In the genomic region with DNA sequence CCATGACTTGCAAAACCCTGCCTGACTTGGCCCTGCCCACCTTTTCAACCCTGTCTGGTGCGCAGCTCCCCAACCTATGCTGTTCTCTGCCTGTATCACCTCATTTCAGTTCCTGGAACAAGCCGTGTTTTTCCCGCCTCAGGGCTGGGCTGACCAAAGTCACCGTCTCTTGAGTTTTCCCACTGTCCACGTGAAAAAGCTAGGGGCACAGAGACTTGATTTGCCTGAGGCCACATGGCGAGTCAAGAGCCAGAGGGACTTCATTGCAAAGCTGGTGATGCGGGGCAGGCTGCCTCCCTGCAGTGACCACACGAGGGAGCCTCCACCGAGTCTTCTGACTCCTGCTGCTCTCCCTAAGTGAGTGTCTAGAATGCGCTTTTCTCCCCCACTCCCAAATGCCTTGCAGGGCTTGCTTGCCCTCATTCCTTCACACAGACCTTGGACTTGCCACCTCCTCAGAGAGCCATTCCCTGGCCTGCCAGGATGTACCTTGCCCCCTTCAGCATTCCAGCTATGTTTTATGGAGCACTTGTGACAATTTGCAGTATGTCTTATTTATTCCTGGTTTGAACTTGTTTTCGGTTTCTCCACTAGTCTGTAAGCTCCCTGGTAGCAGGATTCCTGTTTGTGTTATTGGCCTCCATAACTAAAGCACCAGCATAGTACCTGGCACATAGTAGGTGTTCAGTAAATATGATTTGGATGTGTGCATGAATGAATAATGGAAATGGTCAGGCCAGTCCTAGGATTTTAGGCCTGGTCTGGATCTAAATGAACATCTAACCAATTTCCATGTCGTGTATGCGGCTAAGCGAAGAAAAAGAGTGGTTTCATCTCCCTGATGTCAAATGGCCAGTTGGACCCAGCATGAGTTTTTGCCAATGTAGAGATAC, we compare ENCODE assay signal across 1 cellular context.
TF ChIP-seq lines count a peak whose summit lies in the region.

No MANE protein-coding gene starts in this region.

TF ChIP-seq in HepG2, 621 proteins besides CTCF, POLR2A, EP300 and RAD21 (continued from another document and continues in another):
- TF ChIP-seq ZNF615 (CRISPR knock-in tag; IDR thresholded peaks at IDR 0.05; ENCODE audit: borderline replicate concordance) (no peak), SALL1 (CRISPR knock-in tag; IDR thresholded peaks at IDR 0.05) (peak; percentile 93), ZNF570 (CRISPR knock-in tag; IDR thresholded peaks at IDR 0.05; ENCODE audit: borderline replicate concordance) (no peak), ESRRA (CRISPR knock-in tag; IDR thresholded peaks at IDR 0.05; ENCODE audit: low read depth) (0 out of 2 replicates have a peak, but pooled peaks have one; percentile 3), ZNF138 (CRISPR knock-in tag; IDR thresholded peaks at IDR 0.05; ENCODE audit: low read depth) (0 out of 2 replicates have a peak, but pooled peaks have one; percentile 52), ATRX (CRISPR knock-in tag; IDR thresholded peaks at IDR 0.05; ENCODE audit: borderline replicate concordance) (no peak), ZSCAN20 (CRISPR knock-in tag; IDR thresholded peaks at IDR 0.05; ENCODE audit: borderline replicate concordance) (no peak), SCMH1 (CRISPR knock-in tag; IDR thresholded peaks at IDR 0.05; ENCODE audit: borderline replicate concordance) (no peak), SOX13 (IDR thresholded peaks at IDR 0.05) (no peak), SOX13 (CRISPR knock-in tag; conservative IDR thresholded peaks at IDR 0.05 in 1 of 2, IDR thresholded peaks at IDR 0.05 in 1 of 2) (peak in 1 of 2 experiments; percentile 46; a peak in 2 of 4 replicates), HOXD1 (CRISPR knock-in tag; IDR thresholded peaks at IDR 0.05) (no peak), ZNF354B (CRISPR knock-in tag; IDR thresholded peaks at IDR 0.05) (no peak), ZNF577 (CRISPR knock-in tag; IDR thresholded peaks at IDR 0.05; ENCODE audit: borderline replicate concordance, low read depth) (no peak), MIXL1 (CRISPR knock-in tag; IDR thresholded peaks at IDR 0.05) (peak; percentile 66; the same call in 1 of the 2 replicates), SRY (CRISPR knock-in tag; IDR thresholded peaks at IDR 0.05) (no peak), ZNF556 (CRISPR knock-in tag; IDR thresholded peaks at IDR 0.05; ENCODE audit: borderline replicate concordance) (peak; percentile 27; the same call in 1 of the 2 replicates), SRSF9 (IDR thresholded peaks at IDR 0.05; ENCODE audit: borderline replicate concordance, insufficient read depth, low read depth, low read length, poor library complexity, severe bottlenecking) (no peak), ZNF331 (CRISPR knock-in tag; IDR thresholded peaks at IDR 0.05) (peak; percentile 66; the same call in 1 of the 2 replicates), ZMYM3 (CRISPR knock-in tag; IDR thresholded peaks at IDR 0.05) (0 out of 2 replicates have a peak, but pooled peaks have one; percentile 1), HNRNPLL (IDR thresholded peaks at IDR 0.05; ENCODE audit: low read depth, low read length, poor library complexity, severe bottlenecking) (no peak), ZSCAN22 (CRISPR knock-in tag; IDR thresholded peaks at IDR 0.05) (0 out of 2 replicates have a peak, but pooled peaks have one; percentile 6)
- TF ChIP-seq, protein P1, sequence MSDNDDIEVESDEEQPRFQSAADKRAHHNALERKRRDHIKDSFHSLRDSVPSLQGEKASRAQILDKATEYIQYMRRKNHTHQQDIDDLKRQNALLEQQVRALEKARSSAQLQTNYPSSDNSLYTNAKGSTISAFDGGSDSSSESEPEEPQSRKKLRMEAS (IDR thresholded peaks at IDR 0.05) = peak; percentile 73; the same call in 1 of the 2 replicates
- TF ChIP-seq, protein P2, sequence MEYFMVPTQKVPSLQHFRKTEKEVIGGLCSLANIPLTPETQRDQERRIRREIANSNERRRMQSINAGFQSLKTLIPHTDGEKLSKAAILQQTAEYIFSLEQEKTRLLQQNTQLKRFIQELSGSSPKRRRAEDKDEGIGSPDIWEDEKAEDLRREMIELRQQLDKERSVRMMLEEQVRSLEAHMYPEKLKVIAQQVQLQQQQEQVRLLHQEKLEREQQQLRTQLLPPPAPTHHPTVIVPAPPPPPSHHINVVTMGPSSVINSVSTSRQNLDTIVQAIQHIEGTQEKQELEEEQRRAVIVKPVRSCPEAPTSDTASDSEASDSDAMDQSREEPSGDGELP (IDR thresholded peaks at IDR 0.05; ENCODE audit: borderline replicate concordance, low read depth) = no peak; the same call in 1 of the 2 replicates
- TF ChIP-seq, protein P3, sequence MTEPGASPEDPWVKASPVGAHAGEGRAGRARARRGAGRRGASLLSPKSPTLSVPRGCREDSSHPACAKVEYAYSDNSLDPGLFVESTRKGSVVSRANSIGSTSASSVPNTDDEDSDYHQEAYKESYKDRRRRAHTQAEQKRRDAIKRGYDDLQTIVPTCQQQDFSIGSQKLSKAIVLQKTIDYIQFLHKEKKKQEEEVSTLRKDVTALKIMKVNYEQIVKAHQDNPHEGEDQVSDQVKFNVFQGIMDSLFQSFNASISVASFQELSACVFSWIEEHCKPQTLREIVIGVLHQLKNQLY (CRISPR knock-in tag; IDR thresholded peaks at IDR 0.05) = no peak
- TF ChIP-seq, protein P4, sequence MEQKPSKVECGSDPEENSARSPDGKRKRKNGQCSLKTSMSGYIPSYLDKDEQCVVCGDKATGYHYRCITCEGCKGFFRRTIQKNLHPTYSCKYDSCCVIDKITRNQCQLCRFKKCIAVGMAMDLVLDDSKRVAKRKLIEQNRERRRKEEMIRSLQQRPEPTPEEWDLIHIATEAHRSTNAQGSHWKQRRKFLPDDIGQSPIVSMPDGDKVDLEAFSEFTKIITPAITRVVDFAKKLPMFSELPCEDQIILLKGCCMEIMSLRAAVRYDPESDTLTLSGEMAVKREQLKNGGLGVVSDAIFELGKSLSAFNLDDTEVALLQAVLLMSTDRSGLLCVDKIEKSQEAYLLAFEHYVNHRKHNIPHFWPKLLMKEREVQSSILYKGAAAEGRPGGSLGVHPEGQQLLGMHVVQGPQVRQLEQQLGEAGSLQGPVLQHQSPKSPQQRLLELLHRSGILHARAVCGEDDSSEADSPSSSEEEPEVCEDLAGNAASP (CRISPR knock-in tag; IDR thresholded peaks at IDR 0.05; ENCODE audit: borderline replicate concordance) = peak; percentile 70
- TF ChIP-seq, protein P5, sequence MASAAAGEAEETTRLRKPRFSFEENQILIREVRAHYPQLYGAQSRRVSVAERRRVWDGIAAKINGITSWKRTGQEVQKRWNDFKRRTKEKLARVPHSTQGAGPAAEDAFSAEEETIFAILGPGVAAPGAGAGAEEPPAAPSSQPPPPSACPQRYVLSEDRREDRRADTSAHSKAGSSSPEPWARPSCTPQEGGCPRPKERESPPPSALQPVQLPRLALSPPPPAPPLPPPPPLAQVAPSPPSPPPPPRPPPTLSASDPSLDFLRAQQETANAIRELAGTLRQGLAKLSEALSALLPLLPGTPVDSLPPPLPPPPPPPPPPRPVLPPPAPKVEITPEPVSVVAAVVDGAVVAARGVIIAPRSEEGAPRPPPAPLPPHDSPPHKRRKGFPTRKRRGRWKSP (CRISPR knock-in tag; IDR thresholded peaks at IDR 0.05) = 0 out of 2 replicates have a peak, but pooled peaks have one; percentile 43
- TF ChIP-seq, protein P6, sequence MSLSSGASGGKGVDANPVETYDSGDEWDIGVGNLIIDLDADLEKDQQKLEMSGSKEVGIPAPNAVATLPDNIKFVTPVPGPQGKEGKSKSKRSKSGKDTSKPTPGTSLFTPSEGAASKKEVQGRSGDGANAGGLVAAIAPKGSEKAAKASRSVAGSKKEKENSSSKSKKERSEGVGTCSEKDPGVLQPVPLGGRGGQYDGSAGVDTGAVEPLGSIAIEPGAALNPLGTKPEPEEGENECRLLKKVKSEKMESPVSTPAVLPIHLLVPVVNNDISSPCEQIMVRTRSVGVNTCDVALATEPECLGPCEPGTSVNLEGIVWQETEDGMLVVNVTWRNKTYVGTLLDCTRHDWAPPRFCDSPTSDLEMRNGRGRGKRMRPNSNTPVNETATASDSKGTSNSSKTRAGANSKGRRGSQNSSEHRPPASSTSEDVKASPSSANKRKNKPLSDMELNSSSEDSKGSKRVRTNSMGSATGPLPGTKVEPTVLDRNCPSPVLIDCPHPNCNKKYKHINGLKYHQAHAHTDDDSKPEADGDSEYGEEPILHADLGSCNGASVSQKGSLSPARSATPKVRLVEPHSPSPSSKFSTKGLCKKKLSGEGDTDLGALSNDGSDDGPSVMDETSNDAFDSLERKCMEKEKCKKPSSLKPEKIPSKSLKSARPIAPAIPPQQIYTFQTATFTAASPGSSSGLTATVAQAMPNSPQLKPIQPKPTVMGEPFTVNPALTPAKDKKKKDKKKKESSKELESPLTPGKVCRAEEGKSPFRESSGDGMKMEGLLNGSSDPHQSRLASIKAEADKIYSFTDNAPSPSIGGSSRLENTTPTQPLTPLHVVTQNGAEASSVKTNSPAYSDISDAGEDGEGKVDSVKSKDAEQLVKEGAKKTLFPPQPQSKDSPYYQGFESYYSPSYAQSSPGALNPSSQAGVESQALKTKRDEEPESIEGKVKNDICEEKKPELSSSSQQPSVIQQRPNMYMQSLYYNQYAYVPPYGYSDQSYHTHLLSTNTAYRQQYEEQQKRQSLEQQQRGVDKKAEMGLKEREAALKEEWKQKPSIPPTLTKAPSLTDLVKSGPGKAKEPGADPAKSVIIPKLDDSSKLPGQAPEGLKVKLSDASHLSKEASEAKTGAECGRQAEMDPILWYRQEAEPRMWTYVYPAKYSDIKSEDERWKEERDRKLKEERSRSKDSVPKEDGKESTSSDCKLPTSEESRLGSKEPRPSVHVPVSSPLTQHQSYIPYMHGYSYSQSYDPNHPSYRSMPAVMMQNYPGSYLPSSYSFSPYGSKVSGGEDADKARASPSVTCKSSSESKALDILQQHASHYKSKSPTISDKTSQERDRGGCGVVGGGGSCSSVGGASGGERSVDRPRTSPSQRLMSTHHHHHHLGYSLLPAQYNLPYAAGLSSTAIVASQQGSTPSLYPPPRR (CRISPR knock-in tag; IDR thresholded peaks at IDR 0.05; ENCODE audit: borderline replicate concordance) = no peak
- TF ChIP-seq, protein P7, sequence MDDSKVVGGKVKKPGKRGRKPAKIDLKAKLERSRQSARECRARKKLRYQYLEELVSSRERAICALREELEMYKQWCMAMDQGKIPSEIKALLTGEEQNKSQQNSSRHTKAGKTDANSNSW (CRISPR knock-in tag; IDR thresholded peaks at IDR 0.05; ENCODE audit: borderline replicate concordance) = no peak
- TF ChIP-seq, protein P8, sequence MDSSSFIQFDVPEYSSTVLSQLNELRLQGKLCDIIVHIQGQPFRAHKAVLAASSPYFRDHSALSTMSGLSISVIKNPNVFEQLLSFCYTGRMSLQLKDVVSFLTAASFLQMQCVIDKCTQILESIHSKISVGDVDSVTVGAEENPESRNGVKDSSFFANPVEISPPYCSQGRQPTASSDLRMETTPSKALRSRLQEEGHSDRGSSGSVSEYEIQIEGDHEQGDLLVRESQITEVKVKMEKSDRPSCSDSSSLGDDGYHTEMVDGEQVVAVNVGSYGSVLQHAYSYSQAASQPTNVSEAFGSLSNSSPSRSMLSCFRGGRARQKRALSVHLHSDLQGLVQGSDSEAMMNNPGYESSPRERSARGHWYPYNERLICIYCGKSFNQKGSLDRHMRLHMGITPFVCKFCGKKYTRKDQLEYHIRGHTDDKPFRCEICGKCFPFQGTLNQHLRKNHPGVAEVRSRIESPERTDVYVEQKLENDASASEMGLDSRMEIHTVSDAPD (CRISPR knock-in tag; IDR thresholded peaks at IDR 0.05) = no peak
- TF ChIP-seq, protein P9, sequence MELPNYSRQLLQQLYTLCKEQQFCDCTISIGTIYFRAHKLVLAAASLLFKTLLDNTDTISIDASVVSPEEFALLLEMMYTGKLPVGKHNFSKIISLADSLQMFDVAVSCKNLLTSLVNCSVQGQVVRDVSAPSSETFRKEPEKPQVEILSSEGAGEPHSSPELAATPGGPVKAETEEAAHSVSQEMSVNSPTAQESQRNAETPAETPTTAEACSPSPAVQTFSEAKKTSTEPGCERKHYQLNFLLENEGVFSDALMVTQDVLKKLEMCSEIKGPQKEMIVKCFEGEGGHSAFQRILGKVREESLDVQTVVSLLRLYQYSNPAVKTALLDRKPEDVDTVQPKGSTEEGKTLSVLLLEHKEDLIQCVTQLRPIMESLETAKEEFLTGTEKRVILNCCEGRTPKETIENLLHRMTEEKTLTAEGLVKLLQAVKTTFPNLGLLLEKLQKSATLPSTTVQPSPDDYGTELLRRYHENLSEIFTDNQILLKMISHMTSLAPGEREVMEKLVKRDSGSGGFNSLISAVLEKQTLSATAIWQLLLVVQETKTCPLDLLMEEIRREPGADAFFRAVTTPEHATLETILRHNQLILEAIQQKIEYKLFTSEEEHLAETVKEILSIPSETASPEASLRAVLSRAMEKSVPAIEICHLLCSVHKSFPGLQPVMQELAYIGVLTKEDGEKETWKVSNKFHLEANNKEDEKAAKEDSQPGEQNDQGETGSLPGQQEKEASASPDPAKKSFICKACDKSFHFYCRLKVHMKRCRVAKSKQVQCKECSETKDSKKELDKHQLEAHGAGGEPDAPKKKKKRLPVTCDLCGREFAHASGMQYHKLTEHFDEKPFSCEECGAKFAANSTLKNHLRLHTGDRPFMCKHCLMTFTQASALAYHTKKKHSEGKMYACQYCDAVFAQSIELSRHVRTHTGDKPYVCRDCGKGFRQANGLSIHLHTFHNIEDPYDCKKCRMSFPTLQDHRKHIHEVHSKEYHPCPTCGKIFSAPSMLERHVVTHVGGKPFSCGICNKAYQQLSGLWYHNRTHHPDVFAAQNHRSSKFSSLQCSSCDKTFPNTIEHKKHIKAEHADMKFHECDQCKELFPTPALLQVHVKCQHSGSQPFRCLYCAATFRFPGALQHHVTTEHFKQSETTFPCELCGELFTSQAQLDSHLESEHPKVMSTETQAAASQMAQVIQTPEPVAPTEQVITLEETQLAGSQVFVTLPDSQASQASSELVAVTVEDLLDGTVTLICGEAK (IDR thresholded peaks at IDR 0.05) = no peak
- TF ChIP-seq, protein P9 (CRISPR knock-in tag; IDR thresholded peaks at IDR 0.05) = peak; percentile 47; the same call in 1 of the 2 replicates
